1 cellular context compared by ENCODE assay signal in the genomic region with DNA sequence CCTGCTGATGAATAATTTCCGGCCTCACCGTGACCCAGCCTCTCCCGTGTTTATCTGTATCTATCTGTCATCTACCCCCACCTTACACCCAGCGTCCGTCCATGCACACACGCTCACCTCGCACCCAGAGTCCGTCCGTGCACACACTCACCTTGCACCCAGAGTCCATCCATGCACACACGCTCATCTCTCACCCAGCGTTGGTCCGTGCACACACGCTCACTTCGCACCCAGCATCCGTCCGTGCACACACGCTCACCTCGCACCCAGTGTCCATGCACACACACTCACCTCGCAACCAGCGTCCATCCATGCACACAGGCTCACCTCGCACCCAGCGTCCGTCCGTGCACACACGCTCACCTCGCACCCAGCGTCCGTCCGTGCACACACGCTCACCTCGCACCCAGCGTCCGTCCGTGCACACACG.
TF ChIP-seq lines count a peak whose summit lies in the region.

No MANE protein-coding gene starts in this region.

TF ChIP-seq in WTC11, 78 proteins besides CTCF, POLR2A, EP300 and RAD21 (continued from another document):
- TF ChIP-seq, protein P1, sequence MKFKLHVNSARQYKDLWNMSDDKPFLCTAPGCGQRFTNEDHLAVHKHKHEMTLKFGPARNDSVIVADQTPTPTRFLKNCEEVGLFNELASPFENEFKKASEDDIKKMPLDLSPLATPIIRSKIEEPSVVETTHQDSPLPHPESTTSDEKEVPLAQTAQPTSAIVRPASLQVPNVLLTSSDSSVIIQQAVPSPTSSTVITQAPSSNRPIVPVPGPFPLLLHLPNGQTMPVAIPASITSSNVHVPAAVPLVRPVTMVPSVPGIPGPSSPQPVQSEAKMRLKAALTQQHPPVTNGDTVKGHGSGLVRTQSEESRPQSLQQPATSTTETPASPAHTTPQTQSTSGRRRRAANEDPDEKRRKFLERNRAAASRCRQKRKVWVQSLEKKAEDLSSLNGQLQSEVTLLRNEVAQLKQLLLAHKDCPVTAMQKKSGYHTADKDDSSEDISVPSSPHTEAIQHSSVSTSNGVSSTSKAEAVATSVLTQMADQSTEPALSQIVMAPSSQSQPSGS (CRISPR knock-in tag; IDR thresholded peaks at IDR 0.05; ENCODE audit: borderline replicate concordance, low read depth): no peak
- TF ChIP-seq GTF2I (CRISPR knock-in tag; conservative IDR thresholded peaks at IDR 0.05) (no peak), PREB (CRISPR knock-in tag; IDR thresholded peaks at IDR 0.05; ENCODE audit: borderline replicate concordance) (no peak), ELF4 (CRISPR knock-in tag; IDR thresholded peaks at IDR 0.05; ENCODE audit: low read depth) (no peak), SMAD3 (CRISPR knock-in tag; IDR thresholded peaks at IDR 0.05; ENCODE audit: borderline replicate concordance) (no peak), NR1H2 (CRISPR knock-in tag; IDR thresholded peaks at IDR 0.05) (no peak)
- TF ChIP-seq, protein P2, sequence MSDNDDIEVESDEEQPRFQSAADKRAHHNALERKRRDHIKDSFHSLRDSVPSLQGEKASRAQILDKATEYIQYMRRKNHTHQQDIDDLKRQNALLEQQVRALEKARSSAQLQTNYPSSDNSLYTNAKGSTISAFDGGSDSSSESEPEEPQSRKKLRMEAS (CRISPR knock-in tag; IDR thresholded peaks at IDR 0.05): no peak
